10 cellular contexts compared by ENCODE assay signal in genomic region chr12:76519538-76519937, GRCh38. TPM values are rescaled to one million over a fixed set of nuclear protein-coding genes. Genes with fewer than 3 reads are reported as not detected.
DNase-seq lines count a peak whose midpoint lies in the region; ATAC-seq lines count a peak whose summit lies in the region.
"Had no signal": no experiment of that assay in that cellular context is flagged by ENCODE, and none has a peak within 500 bp of the region (broad histone marks: within the 10 kb centered on the region; RNA-seq: fewer than 3 reads in every experiment).

No MANE protein-coding gene starts in this region.

- no peaks in the 10 kb centered on the region for H3K27me3 Mint-ChIP-seq in activated T-helper 1 cell treated with anti-CD3 and anti-CD28 coated beads, Interleukin-12 subunit alpha, Interleukin-12 subunit beta, Interleukin-2, Interleukin-4 antibody, amounts not matched to agents 30 ng/mL and 10 ng/mL and 1 ng/mL, durations not matched to agents 14 hours and 24 hours and 36 hours (ENCODE audit: insufficient read depth)
- no peaks in the 10 kb centered on the region for H3K27me3 Mint-ChIP-seq in naive B cell

- H3K36me3 ChIP-seq in HUES6 (ENCODE audit: control insufficient read depth, insufficient read depth, low read length) = peaks cover 45% of the 10 kb centered on the region

- peaks cover 25% of the 10 kb centered on the region for H3K9me3 Mint-ChIP-seq in activated T-helper 1 cell treated with anti-CD3 and anti-CD28 coated beads, Interleukin-12 subunit alpha, Interleukin-12 subunit beta, Interleukin-2, Interleukin-4 antibody, amounts not matched to agents 30 ng/mL and 10 ng/mL and 1 ng/mL, durations not matched to agents 14 hours and 24 hours and 36 hours
- peaks cover 5 to 29% (median 17%) of the 10 kb centered on the region in 7 donors for H3K9me3 Mint-ChIP-seq in naive B cell

- ATAC-seq in naive B cell (ENCODE audit: low read depth in 2 of 2) (peak; percentile 47 to 49), HG03095 (IDR thresholded peaks at IDR 0.05; ENCODE audit: unreplicated experiment) (no peak), GM18909 (IDR thresholded peaks at IDR 0.05; ENCODE audit: poor library complexity, unreplicated experiment) (no peak)
- ATAC-seq: esophagus mucosa, left lobe of liver had no signal

- H3K27ac Mint-ChIP-seq in activated T-helper 1 cell treated with anti-CD3 and anti-CD28 coated beads, Interleukin-12 subunit alpha, Interleukin-12 subunit beta, Interleukin-2, Interleukin-4 antibody, amounts not matched to agents 30 ng/mL and 10 ng/mL and 1 ng/mL, durations not matched to agents 14 hours and 24 hours and 36 hours = peak overlapping the region; percentile 68
- peak overlapping the region in 5 of 6 donors; percentile 7 to 58 (median 53) for H3K27ac Mint-ChIP-seq in naive B cell

- no peaks in the 10 kb centered on the region for H3K27me3 ChIP-seq in HUES6 (ENCODE audit: control insufficient read depth, insufficient read depth, low read length)

- peaks cover 42% of the 10 kb centered on the region for H3K36me3 Mint-ChIP-seq in activated T-helper 1 cell treated with anti-CD3 and anti-CD28 coated beads, Interleukin-12 subunit alpha, Interleukin-12 subunit beta, Interleukin-2, Interleukin-4 antibody, amounts not matched to agents 30 ng/mL and 10 ng/mL and 1 ng/mL, durations not matched to agents 14 hours and 24 hours and 36 hours (ENCODE audit: low read depth)
- H3K36me3 Mint-ChIP-seq in naive B cell = peaks cover 26 to 57% of the 10 kb centered on the region in 2 donors

- H3K27ac ChIP-seq in HUES6 (ENCODE audit: low read depth, low read length) = 0 out of 2 replicates have a peak overlapping the region, but pooled peaks have one; percentile 43

- H3K4me1 ChIP-seq in HUES6 (ENCODE audit: control insufficient read depth, insufficient read depth, low read length) = no peaks in the 10 kb centered on the region

- peaks cover 37% of the 10 kb centered on the region for H3K4me1 Mint-ChIP-seq in activated T-helper 1 cell treated with anti-CD3 and anti-CD28 coated beads, Interleukin-12 subunit alpha, Interleukin-12 subunit beta, Interleukin-2, Interleukin-4 antibody, amounts not matched to agents 30 ng/mL and 10 ng/mL and 1 ng/mL, durations not matched to agents 14 hours and 24 hours and 36 hours (ENCODE audit: low read depth)
- H3K4me1 Mint-ChIP-seq in naive B cell = peaks cover 44 to 73% (median 45%) of the 10 kb centered on the region in 3 donors

- no peak overlapping the region for H3K9ac ChIP-seq in HUES6 (ENCODE audit: low read length)

- intact Hi-C loops in activated T-helper 1 cell treated with anti-CD3 and anti-CD28 coated beads, Interleukin-12 subunit alpha, Interleukin-12 subunit beta, Interleukin-2, Interleukin-4 antibody, amounts not matched to agents 30 ng/mL and 10 ng/mL and 1 ng/mL, durations not matched to agents 14 hours and 24 hours and 36 hours (cut with micrococcal nuclease) = no loop called here

- H3K4me3 Mint-ChIP-seq in activated T-helper 1 cell treated with anti-CD3 and anti-CD28 coated beads, Interleukin-12 subunit alpha, Interleukin-12 subunit beta, Interleukin-2, Interleukin-4 antibody, amounts not matched to agents 30 ng/mL and 10 ng/mL and 1 ng/mL, durations not matched to agents 14 hours and 24 hours and 36 hours = no peak overlapping the region
- H3K4me3 Mint-ChIP-seq in naive B cell = peak overlapping the region in 5 of 8 donors; percentile 14 to 73 (median 70)

- H3K4me3 ChIP-seq in HUES6 (ENCODE audit: low read depth, low read length) = no peak overlapping the region

- peak; percentile 33 for DNase-seq in ELR (ENCODE audit: low read depth)
- DNase-seq in activated T-helper 1 cell treated with anti-CD3 and anti-CD28 coated beads, Interleukin-12 subunit alpha, Interleukin-12 subunit beta, Interleukin-2, Interleukin-4 antibody, amounts not matched to agents 30 ng/mL and 10 ng/mL and 1 ng/mL, durations not matched to agents 14 hours and 24 hours and 36 hours (ENCODE audit: low spot score) = no peak
- peak; percentile 5 for DNase-seq in naive B cell
- DNase-seq in activated effector memory CD4-positive, alpha-beta T cell treated with anti-CD3 and anti-CD28 coated beads, Interleukin-2, amount 50 U/mL, for 16 hours = no peak
- no peak for DNase-seq in cerebellar cortex (ENCODE audit: low spot score)

- H3K9me3 ChIP-seq in HUES6 (ENCODE audit: control insufficient read depth, insufficient read depth, low read depth, low read length) = peaks cover 80% of the 10 kb centered on the region

RNA-seq across cellular contexts. Expression of gene OSBPL8, which starts 40.0 kb away (rescaled TPM):
- total RNA-seq in activated T-helper 1 cell treated with anti-CD3 and anti-CD28 coated beads, Interleukin-12 subunit alpha, Interleukin-12 subunit beta, Interleukin-2, Interleukin-4 antibody, amounts not matched to agents 30 ng/mL and 10 ng/mL and 1 ng/mL, durations not matched to agents 14 hours and 24 hours and 36 hours = 86.9 and 95.9 TPM in 2 replicates
- 100 to 1,000 TPM in 5 of 6 donors, 10 to 100 TPM in 1; 90.1 to 140 (median 118) TPM for polyA plus RNA-seq in naive B cell (ENCODE audit: low read depth in 6 of 6)

Comparison
In these comparisons a context has a peak if more than half of its experiments do, and no peak if none do; other contexts are left out.
1. DNase-seq: peak in ELR (single experiment) and naive B cell (single experiment); none in activated T-helper 1 cell treated with anti-CD3 and anti-CD28 coated beads, Interleukin-12 subunit alpha, Interleukin-12 subunit beta, Interleukin-2, Interleukin-4 antibody, amounts not matched to agents 30 ng/mL and 10 ng/mL and 1 ng/mL, durations not matched to agents 14 hours and 24 hours and 36 hours (single experiment), activated effector memory CD4-positive, alpha-beta T cell treated with anti-CD3 and anti-CD28 coated beads, Interleukin-2, amount 50 U/mL, for 16 hours (single experiment) and cerebellar cortex (single experiment).
2. ATAC-seq: peak in naive B cell (2 of 2); none in HG03095 (single experiment) and GM18909 (single experiment).